ENCODE assay signal across 27 cellular contexts in genomic region chr1:88504601-88505000, GRCh38.
"Had no signal": no experiment of that assay in that cellular context is flagged by ENCODE, and none has a peak within 500 bp of the region (broad histone marks: within the 10 kb centered on the region; RNA-seq: fewer than 3 reads in every experiment).

No MANE protein-coding gene starts in this region.

- H3K4me3 ChIP-seq: colonic mucosa, coronary artery, dorsolateral prefrontal cortex, esophagus squamous epithelium, gastrocnemius medialis, gastroesophageal sphincter, heart left ventricle, heart right ventricle had no signal

- H3K9me3 ChIP-seq: colonic mucosa, esophagus squamous epithelium, gastrocnemius medialis, gastroesophageal sphincter, heart left ventricle, heart right ventricle had no signal

- FAIRE-seq: colon, endometrium, endothelial cell of umbilical vein, frontal cortex had no signal

- H3K27me3 ChIP-seq: colonic mucosa, dorsolateral prefrontal cortex, esophagus squamous epithelium, foreskin keratinocyte, gastrocnemius medialis, gastroesophageal sphincter, heart left ventricle, heart right ventricle had no signal

- H3K4me1 ChIP-seq: colonic mucosa, esophagus squamous epithelium, foreskin keratinocyte, gastrocnemius medialis, heart left ventricle had no signal

- ATAC-seq: effector memory CD8-positive, alpha-beta T cell; esophagus mucosa; foreskin keratinocyte; gastrocnemius medialis; gastroesophageal sphincter; heart left ventricle had no signal

- H3K36me3 ChIP-seq: colonic mucosa, esophagus squamous epithelium, gastrocnemius medialis, gastroesophageal sphincter, heart left ventricle, heart right ventricle had no signal

- DNase-seq: colonic mucosa; cortex of kidney; dermis blood vessel endothelial cell; dorsolateral prefrontal cortex; effector CD4-positive, alpha-beta T cell; effector CD8-positive, alpha-beta T cell; effector memory CD4-positive, alpha-beta T cell; effector memory CD8-positive, alpha-beta T cell; endodermal cell; erythroblast; esophagus squamous epithelium; foreskin fibroblast; foreskin keratinocyte; foreskin melanocyte; gastrocnemius medialis; glutamatergic neuron; head of caudate nucleus; heart left ventricle; heart right ventricle had no signal

- H3K27ac ChIP-seq: colonic mucosa, coronary artery, dorsolateral prefrontal cortex, epithelial cell of prostate, esophagus squamous epithelium, foreskin keratinocyte, gastrocnemius medialis, gastroesophageal sphincter, heart left ventricle, heart right ventricle had no signal
